ENCODE assay signal across 1 cellular context in genomic region chr15:80418892-80419537, GRCh38.
TF ChIP-seq lines count a peak whose summit lies in the region.

No MANE protein-coding gene starts in this region.

TF ChIP-seq in GM23338, 12 proteins besides CTCF, POLR2A, EP300 and RAD21 (continued from another document):
- TF ChIP-seq ZNF462 (CRISPR knock-in tag; IDR thresholded peaks at IDR 0.05) (no peak), NANOG (IDR thresholded peaks at IDR 0.05; ENCODE audit: borderline replicate concordance) (no peak), EZH2 (IDR thresholded peaks at IDR 0.05; ENCODE audit: low read depth, unreplicated experiment) (no peak)
